8 cellular contexts compared by ENCODE assay signal in genomic region chr9:36036780-36037579, GRCh38. TPM values are rescaled to one million over a fixed set of nuclear protein-coding genes. Genes with fewer than 3 reads are reported as not detected.
DNase-seq lines count a peak whose midpoint lies in the region; ATAC-seq, FAIRE-seq and TF ChIP-seq lines count a peak whose summit lies in the region.

Gene RECK (plus strand): TSS chr9:36036913. CDS start chr9:36036999, 86 bp downstream.

- peak; percentile 63 for TF ChIP-seq POLR2A in H54 (IDR thresholded peaks at IDR 0.05; ENCODE audit: low read depth, low read length)
- TF ChIP-seq POLR2A in adrenal gland (IDR thresholded peaks at IDR 0.05), result peak; percentile 51 to 57
- peak; percentile 82 to 88 for TF ChIP-seq POLR2A in tibial nerve (IDR thresholded peaks at IDR 0.05)

- DNase-seq in EL, result peak; percentile 93
- DNase-seq in H54 (ENCODE audit: insufficient read length, low spot score), result peak; percentile 63
- peak; percentile 61 for DNase-seq in MV-4-11 (lab: John Stamatoyannopoulos, UW)
- peak; percentile 81 for DNase-seq in SW480 (ENCODE audit: low spot score)
- peak; percentile 80 to 92 (median 89) for DNase-seq in adrenal gland
- peak; percentile 90 to 92 for DNase-seq in heart right ventricle
- DNase-seq in posterior cingulate gyrus, result peak; percentile 80 to 98 (median 90)
- peak; percentile 85 to 89 for DNase-seq in tibial nerve (ENCODE audit: low spot score in 2 of 2)

- H3K9me3 ChIP-seq in adrenal gland (replicated peaks in 1 of 3), result no peaks in the 10 kb centered on the region
- H3K9me3 ChIP-seq in heart right ventricle, result no peaks in the 10 kb centered on the region
- H3K9me3 ChIP-seq in tibial nerve, result no peaks in the 10 kb centered on the region

- H3K4me3 ChIP-seq in adrenal gland (peak within 1 kb of the TSS; percentile 73 to 87 (median 74)), heart right ventricle (peak within 1 kb of the TSS; percentile 82 to 95 (median 88)), tibial nerve (peak within 1 kb of the TSS; percentile 70 to 90 (median 74))

- TF ChIP-seq CTCF in adrenal gland (IDR thresholded peaks at IDR 0.05) (no peak), heart right ventricle (IDR thresholded peaks at IDR 0.05) (no peak), tibial nerve (IDR thresholded peaks at IDR 0.05) (peak in 2 of 5 experiments; percentile 8 to 23)

- intact Hi-C loops in adrenal gland (cut with DNase I) (no loop called here), heart right ventricle (cut with DNase I) (no loop called here), posterior cingulate gyrus (cut with DNase I) (no loop called here)

- H3K27me3 ChIP-seq in adrenal gland, result no peaks in the 10 kb centered on the region
- no peaks in the 10 kb centered on the region for H3K27me3 ChIP-seq in heart right ventricle
- no peaks in the 10 kb centered on the region for H3K27me3 ChIP-seq in tibial nerve

- H3K27ac ChIP-seq in adrenal gland (peak within 1 kb of the TSS in 4 of 5 donors; percentile 20 to 81 (median 65)), heart right ventricle (peak within 1 kb of the TSS in 9 of 10 donors; percentile 68 to 88 (median 83)), tibial nerve (peak within 1 kb of the TSS; percentile 70 to 92 (median 85))

- FAIRE-seq in H54 (lab: Jason Lieb, UNC), result no peak

- TF ChIP-seq EP300 in tibial nerve (IDR thresholded peaks at IDR 0.05), result peak in 1 of 2 donors; percentile 69

- H3K36me3 ChIP-seq in adrenal gland (replicated peaks in 1 of 2) (no peaks in the 10 kb centered on the region), heart right ventricle (no peaks in the 10 kb centered on the region), tibial nerve (no peaks in the 10 kb centered on the region)

- 0% methylated on average over 5 to 80 of the region's 80 CpGs for WGBS in adrenal gland, 4 donors
- 0% methylated on average over 73 to 80 of the region's 80 CpGs for WGBS in heart right ventricle, 2 donors
- WGBS in tibial nerve, 2 donors, result 0% methylated on average over 53 to 61 of the region's 80 CpGs

- H3K4me1 ChIP-seq in adrenal gland (replicated peaks in 1 of 2) (peaks cover 0 to 40% of the 10 kb centered on the region in 2 donors), heart right ventricle (peaks cover 0 to 50% (median 26%) of the 10 kb centered on the region in 9 donors), tibial nerve (peaks cover 0 to 50% (median 8%) of the 10 kb centered on the region in 4 donors)

- peak; percentile 93 to 98 (median 95) for ATAC-seq in heart right ventricle

RNA-seq across cellular contexts. Expression of gene RECK, which starts in this region (rescaled TPM):
- 10 to 100 TPM in 5 of 8 donors, 1 to 10 TPM in 3; 6.7 to 15.8 (median 11.8) TPM for total RNA-seq in adrenal gland
- 1 to 10 TPM; 4.1 to 9.4 (median 5.8) TPM for polyA plus RNA-seq in adrenal gland
- 1 to 10 TPM; 4.1 to 5.8 (median 5.2) TPM for total RNA-seq in heart right ventricle
- polyA plus RNA-seq in heart right ventricle, result 1 to 10 TPM; 2.9 to 4.5 TPM
- 10 to 100 TPM; 15.6 to 24.1 (median 18.7) TPM for total RNA-seq in tibial nerve

Comparison
In these comparisons a context has a peak if more than half of its experiments do, and no peak if none do; other contexts are left out.
1. Peak in every context shown above with its lines: DNase-seq, ATAC-seq, H3K4me3 ChIP-seq and H3K27ac ChIP-seq.